Comparison of ENCODE assay signal across 19 cellular contexts in genomic region chr11:9806946-9807687, GRCh38.
"Had no signal": no experiment of that assay in that cellular context is flagged by ENCODE, and none has a peak within 500 bp of the region (broad histone marks: within the 10 kb centered on the region; RNA-seq: fewer than 3 reads in every experiment).

No MANE protein-coding gene starts in this region.

- H3K9ac ChIP-seq: neural progenitor cell had no signal

- H3K27me3 ChIP-seq: hepatocyte, neural progenitor cell, pancreas, suprapubic skin, thyroid gland had no signal

- DNase-seq: effector CD4-positive, alpha-beta T cell; endodermal cell; erythroblast; foreskin melanocyte; head of caudate nucleus; nucleus accumbens; pancreas; right cardiac atrium; stimulated activated CD4-positive, alpha-beta T cell treated with anti-CD3 and anti-CD28 coated beads, Interleukin-2, amount 100 ng/mL, for 48 hours; stimulated activated naive CD4-positive, alpha-beta T cell treated with Interleukin-2 at 50 U/mL for 16 hours; thyroid gland had no signal

- FAIRE-seq: endothelial cell of umbilical vein, pancreas, urothelium cell line had no signal

- H3K9me3 ChIP-seq: pancreas, suprapubic skin, thyroid gland had no signal

- H3K4me1 ChIP-seq: thyroid gland had no signal

- H3K4me3 ChIP-seq: coronary artery, hepatocyte, neural progenitor cell, pancreas, smooth muscle cell, suprapubic skin, thyroid gland had no signal

- ATAC-seq: natural killer cell treated with Interleukin-12 subunit alpha and Interleukin-12 subunit beta and Interleukin-15 and Interleukin-18, amount 100 ng/mL, for 72 hours; pancreas; right cardiac atrium had no signal

- H3K27ac ChIP-seq: coronary artery, hepatocyte, neural progenitor cell, pancreas, suprapubic skin, thyroid gland had no signal
